1 cellular context compared by ENCODE assay signal in the genomic region with DNA sequence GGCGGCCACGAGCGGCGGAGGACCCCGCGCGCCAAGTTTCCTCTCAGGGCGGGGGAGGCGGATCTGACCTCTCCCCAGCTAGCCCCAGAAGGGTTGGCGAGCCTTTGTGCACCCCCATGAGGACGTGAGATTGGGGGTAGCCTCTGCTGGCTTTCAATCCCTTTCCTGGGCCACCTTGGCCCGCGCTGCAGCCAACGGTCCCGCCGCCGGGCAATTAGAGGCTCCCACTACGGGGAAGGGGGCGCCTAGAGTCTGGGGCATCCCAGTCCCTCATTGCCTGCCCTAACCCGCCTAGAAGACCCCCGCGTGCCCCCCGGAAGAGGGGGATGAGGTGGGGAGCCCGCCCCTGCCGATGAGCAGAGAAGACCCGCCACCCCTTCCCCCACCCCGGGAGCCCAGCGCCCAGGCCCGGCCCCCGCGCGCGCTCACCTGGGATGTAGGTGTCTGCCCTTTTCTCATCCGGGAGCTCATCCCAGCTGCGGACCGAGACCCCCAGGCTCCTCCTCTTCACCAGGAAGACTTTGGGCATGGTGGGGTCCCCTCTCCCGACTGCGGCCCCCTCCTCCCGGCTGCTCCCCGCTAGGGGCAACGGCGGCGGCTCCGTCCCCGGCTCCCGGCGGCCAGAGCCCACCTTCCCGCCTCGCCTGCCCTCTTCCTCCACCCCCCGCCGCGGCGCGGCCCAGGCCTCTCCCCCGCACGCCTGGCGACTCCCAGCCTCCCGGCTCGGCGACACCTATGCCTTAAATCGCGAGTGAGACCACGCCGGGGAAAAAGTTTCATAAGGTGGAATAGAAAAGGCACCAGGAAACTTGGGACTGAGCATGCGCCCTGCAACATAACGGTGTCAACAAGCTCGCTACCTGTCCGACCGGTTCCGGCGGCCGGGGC.
TF ChIP-seq lines count a peak whose summit lies in the region.

Gene OVOL2 (minus strand): TSS at position 811 of the 888 bp plus-strand sequence. CDS start 282 bp downstream, at position 529.

TF ChIP-seq in HepG2, 621 proteins besides CTCF, POLR2A, EP300 and RAD21 (continued from another document and continues in another):
- TF ChIP-seq ZSCAN5A (CRISPR knock-in tag; IDR thresholded peaks at IDR 0.05; ENCODE audit: borderline replicate concordance) (peak; percentile 35; the same call in 1 of the 2 replicates), TOPORS (CRISPR knock-in tag; IDR thresholded peaks at IDR 0.05) (0 out of 2 replicates have a peak, but pooled peaks have one; percentile 41), KLF11 (CRISPR knock-in tag; IDR thresholded peaks at IDR 0.05) (0 out of 2 replicates have a peak, but pooled peaks have one; percentile 53), ELF3 (CRISPR knock-in tag; IDR thresholded peaks at IDR 0.05) (peak; percentile 23; the same call in 1 of the 2 replicates), AGO1 (IDR thresholded peaks at IDR 0.05; ENCODE audit: low read depth, low read length, poor library complexity, severe bottlenecking) (peak; percentile 5), TARDBP (CRISPR knock-in tag; IDR thresholded peaks at IDR 0.05) (0 out of 2 replicates have a peak, but pooled peaks have one; percentile 18), ZNF879 (CRISPR knock-in tag; IDR thresholded peaks at IDR 0.05) (no peak), ZNF687 (CRISPR knock-in tag; IDR thresholded peaks at IDR 0.05) (peak; percentile 54; the same call in 1 of the 2 replicates), ZEB1 (IDR thresholded peaks at IDR 0.05; ENCODE audit: insufficient replicate concordance, low read depth) (peak; percentile 68), ZSCAN30 (CRISPR knock-in tag; IDR thresholded peaks at IDR 0.05) (no peak), FOXO1 (CRISPR knock-in tag; IDR thresholded peaks at IDR 0.05) (no peak), CSRNP1 (CRISPR knock-in tag; IDR thresholded peaks at IDR 0.05) (peak; percentile 67; the same call in 1 of the 2 replicates), SRY (CRISPR knock-in tag; IDR thresholded peaks at IDR 0.05) (peak; percentile 49; the same call in 1 of the 2 replicates), FIP1L1 (IDR thresholded peaks at IDR 0.05; ENCODE audit: borderline replicate concordance, insufficient read depth, low read depth, low read length) (no peak), SCMH1 (CRISPR knock-in tag; IDR thresholded peaks at IDR 0.05; ENCODE audit: borderline replicate concordance) (no peak), ETS1 (CRISPR knock-in tag; IDR thresholded peaks at IDR 0.05) (no peak), YEATS4 (CRISPR knock-in tag; IDR thresholded peaks at IDR 0.05; ENCODE audit: borderline replicate concordance) (peak; percentile 24; the same call in 1 of the 2 replicates), SATB2 (CRISPR knock-in tag; IDR thresholded peaks at IDR 0.05) (no peak), GABPB1 (CRISPR knock-in tag; IDR thresholded peaks at IDR 0.05) (peak; percentile 20; the same call in 1 of the 2 replicates), BATF2 (CRISPR knock-in tag; IDR thresholded peaks at IDR 0.05) (0 out of 2 replicates have a peak, but pooled peaks have one; percentile 18), NFKB2 (CRISPR knock-in tag; IDR thresholded peaks at IDR 0.05; ENCODE audit: borderline replicate concordance) (0 out of 2 replicates have a peak, but pooled peaks have one; percentile 16), ZNF530 (CRISPR knock-in tag; IDR thresholded peaks at IDR 0.05; ENCODE audit: low read depth) (no peak), ZBTB38 (CRISPR knock-in tag; IDR thresholded peaks at IDR 0.05) (0 out of 2 replicates have a peak, but pooled peaks have one; percentile 5), ARID2 (CRISPR knock-in tag; IDR thresholded peaks at IDR 0.05; ENCODE audit: borderline replicate concordance) (peak; percentile 69; the same call in 1 of the 2 replicates), KLF12 (CRISPR knock-in tag; IDR thresholded peaks at IDR 0.05; ENCODE audit: borderline replicate concordance) (no peak), GLI4 (CRISPR knock-in tag; IDR thresholded peaks at IDR 0.05; ENCODE audit: borderline replicate concordance) (no peak)
- TF ChIP-seq, protein P1, sequence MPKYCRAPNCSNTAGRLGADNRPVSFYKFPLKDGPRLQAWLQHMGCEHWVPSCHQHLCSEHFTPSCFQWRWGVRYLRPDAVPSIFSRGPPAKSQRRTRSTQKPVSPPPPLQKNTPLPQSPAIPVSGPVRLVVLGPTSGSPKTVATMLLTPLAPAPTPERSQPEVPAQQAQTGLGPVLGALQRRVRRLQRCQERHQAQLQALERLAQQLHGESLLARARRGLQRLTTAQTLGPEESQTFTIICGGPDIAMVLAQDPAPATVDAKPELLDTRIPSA (CRISPR knock-in tag; IDR thresholded peaks at IDR 0.05; ENCODE audit: borderline replicate concordance), result no peak
- TF ChIP-seq, protein P2, sequence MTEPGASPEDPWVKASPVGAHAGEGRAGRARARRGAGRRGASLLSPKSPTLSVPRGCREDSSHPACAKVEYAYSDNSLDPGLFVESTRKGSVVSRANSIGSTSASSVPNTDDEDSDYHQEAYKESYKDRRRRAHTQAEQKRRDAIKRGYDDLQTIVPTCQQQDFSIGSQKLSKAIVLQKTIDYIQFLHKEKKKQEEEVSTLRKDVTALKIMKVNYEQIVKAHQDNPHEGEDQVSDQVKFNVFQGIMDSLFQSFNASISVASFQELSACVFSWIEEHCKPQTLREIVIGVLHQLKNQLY (CRISPR knock-in tag; IDR thresholded peaks at IDR 0.05), result no peak
- TF ChIP-seq, protein P3, sequence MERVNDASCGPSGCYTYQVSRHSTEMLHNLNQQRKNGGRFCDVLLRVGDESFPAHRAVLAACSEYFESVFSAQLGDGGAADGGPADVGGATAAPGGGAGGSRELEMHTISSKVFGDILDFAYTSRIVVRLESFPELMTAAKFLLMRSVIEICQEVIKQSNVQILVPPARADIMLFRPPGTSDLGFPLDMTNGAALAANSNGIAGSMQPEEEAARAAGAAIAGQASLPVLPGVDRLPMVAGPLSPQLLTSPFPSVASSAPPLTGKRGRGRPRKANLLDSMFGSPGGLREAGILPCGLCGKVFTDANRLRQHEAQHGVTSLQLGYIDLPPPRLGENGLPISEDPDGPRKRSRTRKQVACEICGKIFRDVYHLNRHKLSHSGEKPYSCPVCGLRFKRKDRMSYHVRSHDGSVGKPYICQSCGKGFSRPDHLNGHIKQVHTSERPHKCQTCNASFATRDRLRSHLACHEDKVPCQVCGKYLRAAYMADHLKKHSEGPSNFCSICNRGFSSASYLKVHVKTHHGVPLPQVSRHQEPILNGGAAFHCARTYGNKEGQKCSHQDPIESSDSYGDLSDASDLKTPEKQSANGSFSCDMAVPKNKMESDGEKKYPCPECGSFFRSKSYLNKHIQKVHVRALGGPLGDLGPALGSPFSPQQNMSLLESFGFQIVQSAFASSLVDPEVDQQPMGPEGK (CRISPR knock-in tag; IDR thresholded peaks at IDR 0.05), result peak; percentile 10; the same call in 1 of the 2 replicates
- TF ChIP-seq, protein P4, sequence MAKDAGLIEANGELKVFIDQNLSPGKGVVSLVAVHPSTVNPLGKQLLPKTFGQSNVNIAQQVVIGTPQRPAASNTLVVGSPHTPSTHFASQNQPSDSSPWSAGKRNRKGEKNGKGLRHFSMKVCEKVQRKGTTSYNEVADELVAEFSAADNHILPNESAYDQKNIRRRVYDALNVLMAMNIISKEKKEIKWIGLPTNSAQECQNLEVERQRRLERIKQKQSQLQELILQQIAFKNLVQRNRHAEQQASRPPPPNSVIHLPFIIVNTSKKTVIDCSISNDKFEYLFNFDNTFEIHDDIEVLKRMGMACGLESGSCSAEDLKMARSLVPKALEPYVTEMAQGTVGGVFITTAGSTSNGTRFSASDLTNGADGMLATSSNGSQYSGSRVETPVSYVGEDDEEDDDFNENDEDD (CRISPR knock-in tag; IDR thresholded peaks at IDR 0.05; ENCODE audit: borderline replicate concordance), result 0 out of 2 replicates have a peak, but pooled peaks have one; percentile 26
- TF ChIP-seq, protein P5, sequence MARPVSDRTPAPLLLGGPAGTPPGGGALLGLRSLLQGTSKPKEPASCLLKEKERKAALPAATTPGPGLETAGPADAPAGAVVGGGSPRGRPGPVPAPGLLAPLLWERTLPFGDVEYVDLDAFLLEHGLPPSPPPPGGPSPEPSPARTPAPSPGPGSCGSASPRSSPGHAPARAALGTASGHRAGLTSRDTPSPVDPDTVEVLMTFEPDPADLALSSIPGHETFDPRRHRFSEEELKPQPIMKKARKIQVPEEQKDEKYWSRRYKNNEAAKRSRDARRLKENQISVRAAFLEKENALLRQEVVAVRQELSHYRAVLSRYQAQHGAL (CRISPR knock-in tag; IDR thresholded peaks at IDR 0.05; ENCODE audit: not compliant biosample characterization), result no peak
- TF ChIP-seq, protein P6, sequence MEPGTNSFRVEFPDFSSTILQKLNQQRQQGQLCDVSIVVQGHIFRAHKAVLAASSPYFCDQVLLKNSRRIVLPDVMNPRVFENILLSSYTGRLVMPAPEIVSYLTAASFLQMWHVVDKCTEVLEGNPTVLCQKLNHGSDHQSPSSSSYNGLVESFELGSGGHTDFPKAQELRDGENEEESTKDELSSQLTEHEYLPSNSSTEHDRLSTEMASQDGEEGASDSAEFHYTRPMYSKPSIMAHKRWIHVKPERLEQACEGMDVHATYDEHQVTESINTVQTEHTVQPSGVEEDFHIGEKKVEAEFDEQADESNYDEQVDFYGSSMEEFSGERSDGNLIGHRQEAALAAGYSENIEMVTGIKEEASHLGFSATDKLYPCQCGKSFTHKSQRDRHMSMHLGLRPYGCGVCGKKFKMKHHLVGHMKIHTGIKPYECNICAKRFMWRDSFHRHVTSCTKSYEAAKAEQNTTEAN (CRISPR knock-in tag; conservative IDR thresholded peaks at IDR 0.05), result no peak
- TF ChIP-seq, protein P7, sequence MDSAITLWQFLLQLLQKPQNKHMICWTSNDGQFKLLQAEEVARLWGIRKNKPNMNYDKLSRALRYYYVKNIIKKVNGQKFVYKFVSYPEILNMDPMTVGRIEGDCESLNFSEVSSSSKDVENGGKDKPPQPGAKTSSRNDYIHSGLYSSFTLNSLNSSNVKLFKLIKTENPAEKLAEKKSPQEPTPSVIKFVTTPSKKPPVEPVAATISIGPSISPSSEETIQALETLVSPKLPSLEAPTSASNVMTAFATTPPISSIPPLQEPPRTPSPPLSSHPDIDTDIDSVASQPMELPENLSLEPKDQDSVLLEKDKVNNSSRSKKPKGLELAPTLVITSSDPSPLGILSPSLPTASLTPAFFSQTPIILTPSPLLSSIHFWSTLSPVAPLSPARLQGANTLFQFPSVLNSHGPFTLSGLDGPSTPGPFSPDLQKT (CRISPR knock-in tag; IDR thresholded peaks at IDR 0.05; ENCODE audit: borderline replicate concordance), result no peak
